ENCODE assay signal across 1 cellular context in genomic region chr11:953513-953912, GRCh38.
A peak's percentile ranks its signal among the peaks of the same experiment; 100 is the strongest.
TF ChIP-seq lines count a peak whose summit lies in the region.

No MANE protein-coding gene starts in this region.

TF ChIP-seq in K562, 482 proteins besides CTCF, POLR2A, EP300 and RAD21:
- TF ChIP-seq ZBTB33 (CRISPR knock-in tag; IDR thresholded peaks at IDR 0.05) (peak; percentile 36; the same call in 1 of the 2 replicates), SRSF3 (IDR thresholded peaks at IDR 0.05; ENCODE audit: insufficient read depth, low read length) (no peak)
TF ChIP-seq in K562: peak in this region for 1.
